9 cellular contexts compared by ENCODE assay signal in the genomic region with DNA sequence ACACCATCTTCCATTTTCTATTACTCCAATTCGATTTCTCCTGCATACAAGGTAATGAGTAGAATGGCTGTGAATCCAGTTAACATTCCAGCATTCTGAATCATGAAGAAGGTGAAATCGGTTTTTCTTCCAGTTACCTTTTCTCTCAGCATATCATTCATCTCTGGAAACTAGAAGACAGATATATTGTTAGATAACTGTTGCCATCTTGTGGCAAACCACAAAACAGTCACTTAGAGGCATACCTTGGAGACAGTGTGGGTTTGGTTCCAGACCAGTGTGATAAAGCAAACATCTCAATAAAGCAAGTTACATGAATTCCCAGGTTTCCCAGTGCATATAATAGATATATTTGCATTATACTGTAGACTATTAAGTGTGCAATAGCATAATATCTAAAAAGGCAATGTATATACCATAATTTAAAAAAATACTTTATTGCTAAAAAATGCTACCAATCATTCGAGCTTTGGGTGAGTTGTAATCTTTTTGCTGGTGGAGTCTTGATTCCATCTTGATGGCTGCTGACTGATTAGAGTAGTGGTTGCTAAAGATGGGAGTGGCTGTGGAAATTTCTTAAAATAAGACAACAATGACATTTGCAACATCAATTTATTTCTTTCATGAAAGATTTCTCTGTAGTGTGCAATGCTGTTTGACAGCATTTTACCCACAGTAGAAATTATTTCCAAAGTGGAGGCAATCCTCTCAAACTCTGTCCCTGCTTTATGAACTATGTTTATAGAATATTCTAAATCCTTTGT.
A peak's percentile ranks its signal among the peaks of the same experiment; 100 is the strongest.
DNase-seq lines count a peak whose midpoint lies in the region; ATAC-seq and TF ChIP-seq lines count a peak whose summit lies in the region.
"Had no signal": no experiment of that assay in that cellular context is flagged by ENCODE, and none has a peak within 500 bp of the region (broad histone marks: within the 10 kb centered on the region; RNA-seq: fewer than 3 reads in every experiment).

No MANE protein-coding gene starts in this region.

- H3K4me1 Mint-ChIP-seq in activated CD4-positive, alpha-beta memory T cell treated with anti-CD3 and anti-CD28 coated beads for 36 hours (ENCODE audit: low read depth) = peaks cover 10% of the 10 kb centered on the region
- H3K4me1 Mint-ChIP-seq in activated CD4-positive, alpha-beta memory T cell treated with anti-CD3 and anti-CD28 coated beads, Interleukin-2, amount 10 ng/mL, durations not matched to agents 7 days and 5 days = peaks cover 13% of the 10 kb centered on the region

- H2BK15ac ChIP-seq in mesenchymal stem cell (ENCODE audit: low read depth, poor library complexity, severe bottlenecking) = no peak overlapping the region

- no peak overlapping the region for H2AFZ ChIP-seq in mesenchymal stem cell (ENCODE audit: low read depth, low read length)

- H3K36me3 Mint-ChIP-seq in activated CD4-positive, alpha-beta memory T cell treated with anti-CD3 and anti-CD28 coated beads for 36 hours = peaks cover 14% of the 10 kb centered on the region
- peaks cover 41% of the 10 kb centered on the region for H3K36me3 Mint-ChIP-seq in activated CD4-positive, alpha-beta memory T cell treated with anti-CD3 and anti-CD28 coated beads, Interleukin-2, amount 10 ng/mL, durations not matched to agents 7 days and 5 days (ENCODE audit: low read depth)

- POLR2A ChIA-PET in activated CD4-positive, alpha-beta memory T cell treated with anti-CD3 and anti-CD28 coated beads for 36 hours (lab: Charles Lee) = no interaction called here
- POLR2A ChIA-PET in activated CD4-positive, alpha-beta memory T cell treated with anti-CD3 and anti-CD28 coated beads, Interleukin-2, amount 10 ng/mL, durations not matched to agents 7 days and 5 days (lab: Charles Lee) = no interaction called here

- 93% methylated on average over 2 of the region's 3 CpGs for WGBS in mesenchymal stem cell

- peak; percentile 13 for DNase-seq in activated CD4-positive, alpha-beta memory T cell treated with anti-CD3 and anti-CD28 coated beads for 36 hours
- no peak for DNase-seq in activated CD4-positive, alpha-beta memory T cell treated with anti-CD3 and anti-CD28 coated beads, Interleukin-2, amount 10 ng/mL, durations not matched to agents 7 days and 5 days
- DNase-seq in NCI-H526 treated with DMSO at 0.1 percent for 48 hours (lab: John Stamatoyannopoulos, UW) = peak; percentile 27
- peak; percentile 54 to 65 for DNase-seq in cardiac fibroblast (ENCODE audit: low read depth in 2 of 2)
- peak; percentile 65 for DNase-seq in mesenchymal stem cell

- CTCF ChIA-PET in activated CD4-positive, alpha-beta memory T cell treated with anti-CD3 and anti-CD28 coated beads for 36 hours (lab: Charles Lee) = interaction anchor here (1.2 to 1.8 kb wide), 3 partner anchors 46 to 532 kb away, joined by 3 to 4 read pairs (median 3); no protein-coding TSS in a partner anchor
- CTCF ChIA-PET in activated CD4-positive, alpha-beta memory T cell treated with anti-CD3 and anti-CD28 coated beads, Interleukin-2, amount 10 ng/mL, durations not matched to agents 7 days and 5 days (lab: Charles Lee) = no interaction called here

- H3K36me3 ChIP-seq in mesenchymal stem cell (ENCODE audit: control insufficient read depth in 1 of 2, insufficient read depth in 2 of 2, low read depth in 1 of 2, low read length in 2 of 2) = no peaks in the 10 kb centered on the region

- no peak overlapping the region for H3K4me2 ChIP-seq in mesenchymal stem cell (ENCODE audit: low read length, poor library complexity, severe bottlenecking)

- H3K9me3 ChIP-seq in mesenchymal stem cell (ENCODE audit: control insufficient read depth, low read length) = no peaks in the 10 kb centered on the region

- intact Hi-C loops in activated CD4-positive, alpha-beta memory T cell treated with anti-CD3 and anti-CD28 coated beads for 36 hours (cut with micrococcal nuclease) = loop anchor here (2.0 to 10.0 kb wide), 3 partner anchors 82 to 1098 kb away; partner anchors contain the start of genes BDH2 and SLC39A8

- no peak overlapping the region for H2BK120ac ChIP-seq in mesenchymal stem cell (ENCODE audit: low read depth, low read length)

- H3K4me1 ChIP-seq in mesenchymal stem cell (ENCODE audit: control insufficient read depth, insufficient read depth, low read depth, low read length) = no peaks in the 10 kb centered on the region

- H3K27me3 Mint-ChIP-seq in activated CD4-positive, alpha-beta memory T cell treated with anti-CD3 and anti-CD28 coated beads for 36 hours = no peaks in the 10 kb centered on the region
- no peaks in the 10 kb centered on the region for H3K27me3 Mint-ChIP-seq in activated CD4-positive, alpha-beta memory T cell treated with anti-CD3 and anti-CD28 coated beads, Interleukin-2, amount 10 ng/mL, durations not matched to agents 7 days and 5 days
- H3K27me3 Mint-ChIP-seq: dendritic cell treated with granulocyte-macrophage colony-stimulating factor and Interleukin-4, amounts not matched to agents 40 ng/mL and 50 ng/mL, for 4 days had no signal

- no peak overlapping the region for H2BK12ac ChIP-seq in mesenchymal stem cell (ENCODE audit: low read length in 2 of 2)

- no peak overlapping the region for H3K4me3 Mint-ChIP-seq in activated CD4-positive, alpha-beta memory T cell treated with anti-CD3 and anti-CD28 coated beads for 36 hours
- no peak overlapping the region for H3K4me3 Mint-ChIP-seq in activated CD4-positive, alpha-beta memory T cell treated with anti-CD3 and anti-CD28 coated beads, Interleukin-2, amount 10 ng/mL, durations not matched to agents 7 days and 5 days
- H3K4me3 Mint-ChIP-seq: dendritic cell treated with granulocyte-macrophage colony-stimulating factor and Interleukin-4, amounts not matched to agents 40 ng/mL and 50 ng/mL, for 4 days had no signal

- no peak overlapping the region for H3K4ac ChIP-seq in mesenchymal stem cell (ENCODE audit: low read depth in 1 of 2, low read length in 2 of 2)

- H3K23ac ChIP-seq in mesenchymal stem cell (ENCODE audit: low read length in 2 of 2) = no peak overlapping the region

- H3K9me3 Mint-ChIP-seq in activated CD4-positive, alpha-beta memory T cell treated with anti-CD3 and anti-CD28 coated beads for 36 hours = no peaks in the 10 kb centered on the region
- H3K9me3 Mint-ChIP-seq in activated CD4-positive, alpha-beta memory T cell treated with anti-CD3 and anti-CD28 coated beads, Interleukin-2, amount 10 ng/mL, durations not matched to agents 7 days and 5 days = no peaks in the 10 kb centered on the region
- H3K9me3 Mint-ChIP-seq: dendritic cell treated with granulocyte-macrophage colony-stimulating factor and Interleukin-4, amounts not matched to agents 40 ng/mL and 50 ng/mL, for 4 days had no signal

- no peak overlapping the region for H4K8ac ChIP-seq in mesenchymal stem cell (ENCODE audit: low read length)

- no peak overlapping the region for H3K27ac Mint-ChIP-seq in activated CD4-positive, alpha-beta memory T cell treated with anti-CD3 and anti-CD28 coated beads for 36 hours
- H3K27ac Mint-ChIP-seq in activated CD4-positive, alpha-beta memory T cell treated with anti-CD3 and anti-CD28 coated beads, Interleukin-2, amount 10 ng/mL, durations not matched to agents 7 days and 5 days = no peak overlapping the region
- H3K27ac Mint-ChIP-seq: dendritic cell treated with granulocyte-macrophage colony-stimulating factor and Interleukin-4, amounts not matched to agents 40 ng/mL and 50 ng/mL, for 4 days had no signal

- no peak overlapping the region for H3K9ac ChIP-seq in mesenchymal stem cell (ENCODE audit: low read length)

- H3K4me3 ChIP-seq in cardiac fibroblast (replicated peaks in 1 of 2; ENCODE audit: low read depth in 2 of 2, low read length in 2 of 2) (no peak overlapping the region), mesenchymal stem cell (ENCODE audit: insufficient read depth in 1 of 2, low read depth in 1 of 2, low read length in 2 of 2) (no peak overlapping the region)

- no peak overlapping the region for H2AK5ac ChIP-seq in mesenchymal stem cell (ENCODE audit: low read length, severe bottlenecking)

- H2BK5ac ChIP-seq in mesenchymal stem cell (ENCODE audit: low read depth, low read length, poor library complexity, severe bottlenecking) = no peak overlapping the region

- ATAC-seq in GM19468 (IDR thresholded peaks at IDR 0.05; ENCODE audit: extremely low read depth, unreplicated experiment) (peak; percentile 86), HG03457 (IDR thresholded peaks at IDR 0.05; ENCODE audit: unreplicated experiment) (peak; percentile 88), HG02970 (IDR thresholded peaks at IDR 0.05; ENCODE audit: low FRiP score, unreplicated experiment) (no peak)

- H4K91ac ChIP-seq in mesenchymal stem cell (ENCODE audit: low read length) = no peak overlapping the region

- H3K14ac ChIP-seq in mesenchymal stem cell (ENCODE audit: low read length in 2 of 2) = no peak overlapping the region

- peak; percentile 51 for TF ChIP-seq CTCF in cardiac fibroblast (IDR thresholded peaks at IDR 0.05; ENCODE audit: low read depth, low read length)

- H3K18ac ChIP-seq in mesenchymal stem cell (ENCODE audit: low read depth in 1 of 2, low read length in 2 of 2) = no peak overlapping the region

- H3K27ac ChIP-seq in mesenchymal stem cell (ENCODE audit: low read length, poor library complexity, severe bottlenecking) = no peak overlapping the region

- H3K27me3 ChIP-seq in mesenchymal stem cell (ENCODE audit: control insufficient read depth in 1 of 2, insufficient read depth in 1 of 2, low read length in 2 of 2) = no peaks in the 10 kb centered on the region

- H3K79me1 ChIP-seq in mesenchymal stem cell (replicated peaks; ENCODE audit: low read length, poor library complexity, severe bottlenecking) = no peaks in the 10 kb centered on the region
